In genomic region chr6:141677598-141678211, GRCh38 we compare ENCODE assay signal across 8 cellular contexts.
DNase-seq lines count a peak whose midpoint lies in the region; ATAC-seq, FAIRE-seq and TF ChIP-seq lines count a peak whose summit lies in the region.

No MANE protein-coding gene starts in this region.

- no peak for TF ChIP-seq POLR2A in GM12892 (IDR thresholded peaks at IDR 0.05; ENCODE audit: low read depth, low read length)

- in situ Hi-C loops in SK-MEL-5 (cut with HindIII; ENCODE audit: low pct_unique_long_range_greater_than_20kb, low sequenced_read_pairs), result no loop called here

- H3K4me3 ChIP-seq in ACC112 (ENCODE audit: low read depth, low read length), result no peak overlapping the region

- no peaks in the 10 kb centered on the region for H3K79me2 ChIP-seq in ACC112 (ENCODE audit: control insufficient read depth, insufficient read depth, low read length, unreplicated experiment)

- H3K4me1 ChIP-seq in ACC112 (ENCODE audit: control insufficient read depth, insufficient read depth, low read length, unreplicated experiment), result no peaks in the 10 kb centered on the region

- H3K27ac ChIP-seq in ACC112 (ENCODE audit: low read depth, low read length), result no peak overlapping the region

- no peak for DNase-seq in GM12892 (ENCODE audit: insufficient read length)
- DNase-seq in SK-MEL-5 (ENCODE audit: low read depth, low spot score), result peak; percentile 58
- peak; percentile 45 for DNase-seq in foreskin melanocyte
- no peak for DNase-seq in HK-2 (ENCODE audit: unreplicated experiment)
- DNase-seq in GM19240 (ENCODE audit: insufficient read length, low spot score), result no peak

- peak; percentile 78 for FAIRE-seq in GM12892 (lab: Jason Lieb, UNC)

- H3K36me3 ChIP-seq in ACC112 (ENCODE audit: insufficient read depth, low read length), result no peaks in the 10 kb centered on the region

- H2AFZ ChIP-seq in ACC112 (ENCODE audit: low read length, unreplicated experiment), result peak overlapping the region; percentile 46

- ATAC-seq in HG03565 (IDR thresholded peaks at IDR 0.05; ENCODE audit: unreplicated experiment) (peak; percentile 65), HG03039 (IDR thresholded peaks at IDR 0.05; ENCODE audit: unreplicated experiment) (no peak)

- no peaks in the 10 kb centered on the region for H3K27me3 ChIP-seq in ACC112 (ENCODE audit: insufficient read depth, low read length)

Comparison
In these comparisons a context has a peak if more than half of its experiments do, and no peak if none do; other contexts are left out.
1. DNase-seq: peak in SK-MEL-5 (single experiment) and foreskin melanocyte (single experiment); none in GM12892 (single experiment), HK-2 (single experiment) and GM19240 (single experiment).